ENCODE assay signal across 26 cellular contexts in the genomic region with DNA sequence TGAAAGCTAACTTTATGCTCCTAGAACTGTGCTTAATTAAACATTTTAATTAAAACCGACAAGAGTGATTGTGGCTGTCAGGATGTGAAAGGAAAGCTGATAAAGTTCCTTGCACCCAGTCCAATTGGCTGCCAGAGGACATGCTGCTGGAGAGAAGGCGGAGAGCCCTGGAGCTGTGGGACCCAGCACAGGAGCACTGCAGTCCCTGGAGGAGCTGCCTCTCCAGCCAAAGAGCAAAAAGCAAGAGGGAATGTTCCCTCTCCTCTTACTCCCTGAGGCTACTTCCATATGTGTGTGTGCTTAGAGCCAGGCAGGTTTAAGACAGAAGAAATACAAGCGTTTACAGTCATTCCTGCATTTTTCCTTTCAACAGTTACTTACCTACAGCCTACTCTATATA.
"Had no signal": no experiment of that assay in that cellular context is flagged by ENCODE, and none has a peak within 500 bp of the region (broad histone marks: within the 10 kb centered on the region; RNA-seq: fewer than 3 reads in every experiment).

No MANE protein-coding gene starts in this region.

- H3K4me3 Mint-ChIP-seq: memory B cell, mesothelial cell of epicardium, naive B cell had no signal

- H3K27ac ChIP-seq: coronary artery, esophagus muscularis mucosa, foreskin keratinocyte, gastroesophageal sphincter, heart left ventricle, hepatocyte, left ventricle myocardium inferior had no signal

- DNase-seq: dermis blood vessel endothelial cell; effector CD4-positive, alpha-beta T cell; effector memory CD4-positive, alpha-beta T cell; foreskin keratinocyte; heart left ventricle; hypothalamus; kidney; kidney glomerular epithelial cell; left colon; left ventricle myocardium inferior; mammary epithelial cell; mucosa of descending colon; naive B cell had no signal

- H3K4me3 ChIP-seq: coronary artery, dorsolateral prefrontal cortex, esophagus muscularis mucosa, gastroesophageal sphincter, heart left ventricle, hepatocyte, left ventricle myocardium inferior, lung, mucosa of descending colon had no signal

- H3K9me3 ChIP-seq: mucosa of descending colon had no signal

- H2AFZ ChIP-seq: hepatocyte had no signal

- H3K27me3 ChIP-seq: esophagus muscularis mucosa, foreskin keratinocyte, gastroesophageal sphincter, heart left ventricle, hepatocyte had no signal

- H3K36me3 ChIP-seq: esophagus muscularis mucosa, gastroesophageal sphincter, heart left ventricle, left ventricle myocardium inferior had no signal

- H3K4me1 ChIP-seq: esophagus muscularis mucosa, foreskin keratinocyte, gastroesophageal sphincter, heart left ventricle, left ventricle myocardium inferior had no signal

- H3K4me2 ChIP-seq: hepatocyte had no signal

- H3K27ac Mint-ChIP-seq: memory B cell, mesothelial cell of epicardium, naive B cell had no signal

- H3K36me3 Mint-ChIP-seq: memory B cell, mesothelial cell of epicardium, naive B cell had no signal

- ATAC-seq: foreskin keratinocyte, gastroesophageal sphincter, heart left ventricle, left colon, left lobe of liver, mucosa of descending colon had no signal

- H3K79me2 ChIP-seq: hepatocyte had no signal

- H3K4me1 Mint-ChIP-seq: memory B cell, mesothelial cell of epicardium, naive B cell had no signal

- FAIRE-seq: colon, endothelial cell of umbilical vein, frontal cortex, islet of Langerhans, kidney had no signal

- H3K27me3 Mint-ChIP-seq: memory B cell had no signal
